In the genomic region with DNA sequence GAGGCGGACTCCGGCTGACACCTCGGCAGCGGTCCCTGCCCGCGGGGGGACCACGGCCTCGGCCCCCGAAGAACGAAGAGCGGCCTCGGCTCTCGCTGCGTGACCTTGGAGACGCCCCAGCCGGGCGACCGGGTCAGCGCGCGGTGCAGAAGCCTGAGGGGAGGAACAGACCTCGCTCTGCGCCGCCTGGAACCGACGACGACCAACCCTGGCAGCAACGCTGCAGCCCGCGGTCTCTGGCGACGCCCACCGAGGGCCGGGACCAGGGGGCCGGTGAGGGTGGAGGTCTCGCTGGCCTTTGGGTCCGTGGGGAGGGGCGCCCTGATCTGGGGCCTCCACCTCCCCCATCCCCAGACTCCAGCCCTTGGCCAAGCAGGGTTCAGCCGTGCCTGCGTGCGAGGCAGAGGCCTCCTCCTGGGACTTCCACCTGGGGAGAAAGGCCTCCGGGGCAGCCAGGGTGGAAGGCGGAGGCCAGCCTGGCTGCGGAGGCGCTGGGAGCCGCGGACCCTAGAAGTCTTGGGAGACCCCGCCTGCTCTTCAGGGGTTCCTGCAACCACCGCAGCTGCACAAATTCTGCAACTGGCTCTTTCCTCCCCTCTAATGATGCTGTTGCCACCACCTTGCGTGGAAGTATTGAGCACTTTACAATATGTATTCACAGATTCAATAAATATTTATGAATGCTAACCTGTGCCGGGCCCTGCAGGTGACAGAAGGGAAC, we compare ENCODE assay signal across 1 cellular context.
TF ChIP-seq lines count a peak whose summit lies in the region.

No MANE protein-coding gene starts in this region.

TF ChIP-seq in H1, 55 proteins besides CTCF, POLR2A, EP300 and RAD21 (continued from another document):
- TF ChIP-seq SUZ12 (IDR thresholded peaks at IDR 0.05; ENCODE audit: low read length) (0 out of 2 replicates have a peak, but pooled peaks have one; percentile 42), RFX5 (IDR thresholded peaks at IDR 0.05; ENCODE audit: borderline replicate concordance, low read depth, low read length) (no peak), POLR2AphosphoS5 (IDR thresholded peaks at IDR 0.05; ENCODE audit: low read depth, low read length) (no peak), RNF2 (IDR thresholded peaks at IDR 0.05; ENCODE audit: borderline replicate concordance, low read depth, low read length, missing control alignments, poor library complexity, severe bottlenecking) (no peak), EZH2 (IDR thresholded peaks at IDR 0.05; ENCODE audit: low read depth, low read length, severe bottlenecking) (peak; percentile 56), BACH1 (IDR thresholded peaks at IDR 0.05; ENCODE audit: low read length) (no peak), KDM4A (IDR thresholded peaks at IDR 0.05; ENCODE audit: low read depth, low read length, severe bottlenecking) (peak; percentile 68), BCL11A (IDR thresholded peaks at IDR 0.05; ENCODE audit: low read depth in 2 of 2, low read length in 2 of 2) (no peak)
